In the genomic region with DNA sequence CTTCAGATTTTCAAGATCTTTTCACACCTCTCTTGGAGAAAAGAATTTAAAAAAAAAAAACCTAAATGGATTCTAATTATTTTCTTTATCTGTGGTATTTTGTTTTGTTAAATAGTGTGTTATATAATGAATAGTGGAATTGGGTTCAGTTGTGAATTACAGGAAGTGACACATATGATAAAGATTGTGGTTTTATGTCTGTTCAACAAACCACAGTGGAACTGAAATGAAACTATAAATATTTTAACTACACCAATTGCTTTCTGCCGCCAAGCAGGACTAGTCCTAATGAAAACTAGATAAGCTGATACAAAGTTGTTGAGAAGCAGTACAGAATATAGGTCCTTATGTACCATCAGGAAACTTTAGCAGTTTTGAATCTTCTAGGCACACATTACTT, we compare ENCODE assay signal across 8 cellular contexts.
DNase-seq lines count a peak whose midpoint lies in the region; ATAC-seq and TF ChIP-seq lines count a peak whose summit lies in the region.

No MANE protein-coding gene starts in this region.

- H3K36me3 ChIP-seq in DOHH2 (ENCODE audit: control insufficient read depth, low read length) (peaks cover 9% of the 10 kb centered on the region), PC-9 (ENCODE audit: low read depth) (no peaks in the 10 kb centered on the region), heart right ventricle (no peaks in the 10 kb centered on the region)

- no peaks in the 10 kb centered on the region for H4K20me1 ChIP-seq in DOHH2 (ENCODE audit: control insufficient read depth, insufficient read depth, low read depth, low read length)
- no peaks in the 10 kb centered on the region for H4K20me1 ChIP-seq in PC-9 (ENCODE audit: insufficient read depth)

- no peak overlapping the region for H2AFZ ChIP-seq in PC-9

- no peaks in the 10 kb centered on the region for H3K27me3 Mint-ChIP-seq in HFFc6 (ENCODE audit: insufficient read depth)

- TF ChIP-seq CTCF in DOHH2 (IDR thresholded peaks at IDR 0.05; ENCODE audit: low read depth, low read length, poor library complexity, severe bottlenecking) (no peak), HFFc6 (IDR thresholded peaks at IDR 0.05) (no peak), PC-9 (conservative IDR thresholded peaks at IDR 0.05) (no peak), heart right ventricle (IDR thresholded peaks at IDR 0.05) (no peak)

- H3K4me2 ChIP-seq in DOHH2 (ENCODE audit: low read length) (peak overlapping the region; percentile 71), PC-9 (peak overlapping the region; percentile 46)

- H3K9me2 ChIP-seq in DOHH2 (replicated peaks; ENCODE audit: control insufficient read depth, low read length) (no peaks in the 10 kb centered on the region), PC-9 (ENCODE audit: insufficient read depth) (no peaks in the 10 kb centered on the region)

- 0 out of 2 replicates have a peak, but pooled peaks cover 4% of the 10 kb centered on the region for H3K9me3 Mint-ChIP-seq in HFFc6

- H3F3A ChIP-seq in DOHH2 (ENCODE audit: control insufficient read depth, insufficient read depth) (peaks cover 5% of the 10 kb centered on the region; the same call in 1 of the 2 replicates), PC-9 (ENCODE audit: insufficient read depth, low read depth) (no peaks in the 10 kb centered on the region)

- 0 out of 2 replicates have a peak overlapping the region, but pooled peaks have one; percentile 26 for H3K27ac Mint-ChIP-seq in HFFc6

- H3K4me3 ChIP-seq in DOHH2 (ENCODE audit: low read length) (peak overlapping the region; percentile 60), PC-9 (no peak overlapping the region), heart right ventricle (no peak overlapping the region)

- H3K27ac ChIP-seq in DOHH2 (ENCODE audit: low read depth, low read length) (peak overlapping the region; percentile 78), PC-9 (peak overlapping the region; percentile 21; the same call in 1 of the 2 replicates), heart right ventricle (peak overlapping the region in 1 of 10 donors; percentile 32)

- peak overlapping the region; percentile 35 for H3K4me3 Mint-ChIP-seq in HFFc6

- peaks cover 40% of the 10 kb centered on the region for H3K79me2 ChIP-seq in DOHH2 (ENCODE audit: control insufficient read depth, low read length)
- peaks cover 38% of the 10 kb centered on the region for H3K79me2 ChIP-seq in PC-9 (ENCODE audit: low read depth)

- POLR2A ChIA-PET in PC-9 (lab: Charles Lee; ENCODE audit: unreplicated experiment): no interaction called here

- intact Hi-C loops in PC-9 (cut with micrococcal nuclease; ENCODE audit: unreplicated experiment): no loop called here
- intact Hi-C loops in heart right ventricle (cut with DNase I): no loop called here

- WGBS in heart right ventricle, 2 donors: 16 to 26% methylated on average over 1 of the region's 1 CpG

- H3K9me3 ChIP-seq in DOHH2 (ENCODE audit: control insufficient read depth, insufficient read depth, low read length) (peaks cover 9% of the 10 kb centered on the region; the same call in 1 of the 2 replicates), PC-9 (ENCODE audit: insufficient read depth, low read depth) (peaks cover 3% of the 10 kb centered on the region; the same call in 1 of the 2 replicates), heart right ventricle (no peaks in the 10 kb centered on the region)

- CTCF ChIA-PET in PC-9 (lab: Charles Lee): no interaction called here

- no peaks in the 10 kb centered on the region for H3K36me3 Mint-ChIP-seq in HFFc6 (ENCODE audit: low read depth)

- ATAC-seq in heart right ventricle (no peak), HG02970 (IDR thresholded peaks at IDR 0.05; ENCODE audit: low FRiP score, unreplicated experiment) (no peak), HG02623 (IDR thresholded peaks at IDR 0.05; ENCODE audit: unreplicated experiment) (no peak)

- H3K4me1 Mint-ChIP-seq in HFFc6 (ENCODE audit: low read depth): peaks cover 29% of the 10 kb centered on the region

- DNase-seq in HFFc6 (peak; percentile 44), PC-9 (peak in 1 of 2 experiments; percentile 43), hepatic stellate cell (ENCODE audit: low spot score) (peak; percentile 14), heart right ventricle (no peak)
- no peak for DNase-seq in activated effector memory CD4-positive, alpha-beta T cell treated with Interleukin-2 at 50 U/mL for 16 hours

- BruUV-seq in PC-9 (replicated peaks; lab: Mats Ljungman, UMichigan): no TSS peak

- no peaks in the 10 kb centered on the region for H3K27me3 ChIP-seq in DOHH2 (ENCODE audit: control insufficient read depth, low read length)
- no peaks in the 10 kb centered on the region for H3K27me3 ChIP-seq in PC-9 (ENCODE audit: insufficient read depth, low read depth)
- no peaks in the 10 kb centered on the region for H3K27me3 ChIP-seq in heart right ventricle

- H3K4me1 ChIP-seq in DOHH2 (ENCODE audit: control insufficient read depth, low read length): peaks cover 35% of the 10 kb centered on the region
- peaks cover 31% of the 10 kb centered on the region for H3K4me1 ChIP-seq in PC-9 (replicated peaks; ENCODE audit: insufficient read depth)
- H3K4me1 ChIP-seq in heart right ventricle: peaks cover 0 to 33% (median 17%) of the 10 kb centered on the region in 9 donors

Comparison
In these comparisons a context has a peak if more than half of its experiments do, and no peak if none do; other contexts are left out.
1. DNase-seq: peak in HFFc6 (single experiment) and hepatic stellate cell (single experiment); none in heart right ventricle (0 of 2) and activated effector memory CD4-positive, alpha-beta T cell treated with Interleukin-2 at 50 U/mL for 16 hours (single experiment).